In genomic region chr22:44739666-44740065, GRCh38 we compare ENCODE assay signal across 9 cellular contexts. TPM values are rescaled to one million over a fixed set of nuclear protein-coding genes. Genes with fewer than 3 reads are reported as not detected.
DNase-seq lines count a peak whose midpoint lies in the region; FAIRE-seq and TF ChIP-seq lines count a peak whose summit lies in the region.
"Not testable (repeated sequence)": the region's sequence is repeated elsewhere in the genome, so short reads cannot be mapped to it uniquely, and the experiment has no call there.
"Had no signal": no experiment of that assay in that cellular context is flagged by ENCODE, and none has a peak within 500 bp of the region (broad histone marks: within the 10 kb centered on the region; RNA-seq: fewer than 3 reads in every experiment).

No MANE protein-coding gene starts in this region.

- not testable (repeated sequence) for H2AK5ac ChIP-seq in H1 (ENCODE audit: low read depth, low read length)

- H2BK12ac ChIP-seq in H1 (ENCODE audit: low read depth, low read length): not testable (repeated sequence)

- H3K9ac ChIP-seq in astrocyte (ENCODE audit: low read length): peak overlapping the region; percentile 41
- not testable (repeated sequence) for H3K9ac ChIP-seq in H1 (replicated peaks in 1 of 4; ENCODE audit: extremely low read depth in 1 of 4, low read depth in 3 of 4, low read length in 3 of 4)

- WGBS in H1 (ENCODE audit: extremely low coverage in 1 of 2, insufficient coverage in 1 of 2, insufficient read length in 1 of 2, insufficient replicate concordance in 2 of 2, low coverage in 1 of 2, low lambda C conversion rate in 2 of 2, missing lambda C conversion rate in 1 of 2), 2 experiments: 85% methylated on average over 9 of the region's 10 CpGs; no CpG with 5 or more reads in 1 of the 2 experiments

- peaks cover 89% of the 10 kb centered on the region for H3K4me1 ChIP-seq in Caco-2
- peaks cover 16% of the 10 kb centered on the region for H3K4me1 ChIP-seq in astrocyte (ENCODE audit: insufficient read depth, low read length)
- H3K4me1 ChIP-seq in H1 (replicated peaks in 1 of 4; ENCODE audit: control insufficient read depth in 3 of 4, insufficient read depth in 4 of 4, low read length in 3 of 4): peaks cover 0 to 17% (median 12%) of the 10 kb centered on the region in 4 experiments; a peak in 5 of 7 replicates
- H3K4me1 ChIP-seq in osteoblast (ENCODE audit: insufficient read depth, low read length): not testable (repeated sequence)

- H3K36me3 ChIP-seq in Caco-2 (ENCODE audit: control insufficient read depth, insufficient read depth, low read length); astrocyte (ENCODE audit: insufficient read depth, low read length); H1 (ENCODE audit: control insufficient read depth in 2 of 4, insufficient read depth in 4 of 4, low read length in 3 of 4); osteoblast (ENCODE audit: insufficient read depth, low read length): not testable (repeated sequence)

- peaks cover 43% of the 10 kb centered on the region for H3K4me1 Mint-ChIP-seq in Caco-2 (ENCODE audit: low read depth, unreplicated experiment)
- not testable (repeated sequence) for H3K4me1 Mint-ChIP-seq in astrocyte (ENCODE audit: low read depth, unreplicated experiment)

- H4K8ac ChIP-seq in H1 (ENCODE audit: extremely low read depth, insufficient read depth, low read length): not testable (repeated sequence)

- not testable (repeated sequence) for H3K27me3 ChIP-seq in Caco-2 (replicated peaks; ENCODE audit: control insufficient read depth, insufficient read depth, low read length); astrocyte (ENCODE audit: insufficient read depth, low read length); H1 (replicated peaks in 1 of 4; ENCODE audit: control insufficient read depth in 3 of 4, extremely low read depth in 1 of 4, insufficient read depth in 3 of 4, low read length in 3 of 4)
- H3K27me3 ChIP-seq in osteoblast (ENCODE audit: insufficient read depth, low read length): peaks cover 16% of the 10 kb centered on the region

- not testable (repeated sequence) for H2AFZ ChIP-seq in astrocyte (ENCODE audit: low read depth, low read length); H1 (ENCODE audit: low read length); osteoblast (ENCODE audit: low read length)

- not testable (repeated sequence) for H3K27me3 Mint-ChIP-seq in Caco-2 (ENCODE audit: insufficient read depth, unreplicated experiment)
- peaks cover 18% of the 10 kb centered on the region for H3K27me3 Mint-ChIP-seq in astrocyte (ENCODE audit: low read depth, unreplicated experiment)

- POLR2A ChIA-PET in Caco-2 (lab: Charles Lee): not testable (repeated sequence)
- POLR2A ChIA-PET in H1 (lab: Charles Lee; ENCODE audit: partially characterized antibody): interaction anchor here (1.2 kb wide), 1 partner anchor 18 kb away, joined by 3 read pairs; no protein-coding TSS in a partner anchor

- not testable (repeated sequence) for H4K91ac ChIP-seq in H1 (replicated peaks; ENCODE audit: insufficient read length, low read length)

- peak overlapping the region; percentile 74 for H3K4me2 ChIP-seq in astrocyte (ENCODE audit: low read length)
- not testable (repeated sequence) for H3K4me2 ChIP-seq in H1 (ENCODE audit: insufficient read depth in 1 of 2, low read depth in 2 of 2, low read length in 2 of 2); osteoblast (ENCODE audit: insufficient read depth, low read length)

- not testable (repeated sequence) for H3K79me1 ChIP-seq in H1 (ENCODE audit: low read depth, low read length)

- TF ChIP-seq RAD21 in H1 (IDR thresholded peaks at IDR 0.05 in 1 of 2, conservative IDR thresholded peaks at IDR 0.05 in 1 of 2; ENCODE audit: low read depth in 2 of 2, low read length in 2 of 2): not testable (repeated sequence)

- DNase-seq in Caco-2 (peak; percentile 74 to 86), H54 (ENCODE audit: insufficient read length, low spot score) (peak; percentile 24), M059J (ENCODE audit: low read depth) (peak; percentile 51), astrocyte (ENCODE audit: low read depth) (peak; percentile 65), iris pigment epithelial cell (ENCODE audit: low read depth) (peak; percentile 64), osteoblast (ENCODE audit: insufficient read length, low spot score, missing footprints) (peak; percentile 91)
- not testable (repeated sequence) for DNase-seq in H1 (ENCODE audit: low read depth in 1 of 2, low spot score in 2 of 2)

- H3K14ac ChIP-seq in H1 (ENCODE audit: insufficient read length): not testable (repeated sequence)

- not testable (repeated sequence) for H2BK20ac ChIP-seq in H1 (ENCODE audit: low read length)

- H4K5ac ChIP-seq in H1 (ENCODE audit: insufficient read length, low read depth, low read length): not testable (repeated sequence)

- H3K9me3 ChIP-seq in Caco-2; astrocyte (ENCODE audit: insufficient read depth, low read depth, low read length); H1 (ENCODE audit: insufficient read depth in 2 of 2, low read depth in 1 of 2, low read length in 1 of 2); osteoblast (ENCODE audit: low read depth, low read length): not testable (repeated sequence)

- H3K4ac ChIP-seq in H1 (replicated peaks; ENCODE audit: insufficient read length, low read depth, low read length): not testable (repeated sequence)

- not testable (repeated sequence) for H3K23me2 ChIP-seq in H1 (ENCODE audit: low read depth, low read length)

- H3K18ac ChIP-seq in H1 (ENCODE audit: extremely low read depth, low read length): not testable (repeated sequence)

- not testable (repeated sequence) for H3K4me3 ChIP-seq in Caco-2 (ENCODE audit: low read depth, low read length); astrocyte (ENCODE audit: insufficient read depth, low read depth, low read length); H1 (ENCODE audit: extremely low read depth in 1 of 4, insufficient read depth in 2 of 4, low read depth in 3 of 4, low read length in 4 of 4); osteoblast (ENCODE audit: insufficient read depth, low read length)

- H2BK5ac ChIP-seq in H1 (ENCODE audit: low read depth, low read length): peak overlapping the region; percentile 9; the same call in 1 of the 2 replicates

- not testable (repeated sequence) for TF ChIP-seq CTCF in Caco-2 (IDR thresholded peaks at IDR 0.05; ENCODE audit: insufficient read depth in 1 of 2, low read depth in 1 of 2, low read length in 1 of 2, severe bottlenecking in 1 of 2, unreplicated experiment in 1 of 2); astrocyte (IDR thresholded peaks at IDR 0.05; ENCODE audit: insufficient read depth, low read depth, low read length); H1 (IDR thresholded peaks at IDR 0.05; ENCODE audit: control extremely low read depth in 1 of 3, insufficient read depth in 1 of 3, low read depth in 1 of 3, low read length in 3 of 3); osteoblast (IDR thresholded peaks at IDR 0.05; ENCODE audit: extremely low read depth, low read depth, low read length)

- not testable (repeated sequence) for H3K23ac ChIP-seq in H1 (ENCODE audit: insufficient read length)

- not testable (repeated sequence) for BruUV-seq in Caco-2 (replicated peaks; lab: Mats Ljungman, UMichigan)

- TF ChIP-seq POLR2A in H54 (IDR thresholded peaks at IDR 0.05; ENCODE audit: low read depth, low read length); H1 (IDR thresholded peaks at IDR 0.05; ENCODE audit: control extremely low read depth in 1 of 2, low read depth in 2 of 2, low read length in 2 of 2): not testable (repeated sequence)

- not testable (repeated sequence) for H3K56ac ChIP-seq in H1 (replicated peaks; ENCODE audit: insufficient read length, low read depth, low read length)

- CTCF ChIA-PET in Caco-2 (lab: Charles Lee): not testable (repeated sequence)
- CTCF ChIA-PET in H1 (lab: Charles Lee; ENCODE audit: partially characterized antibody): interaction anchor here (1.9 to 9.3 kb wide), 2 partner anchors 42 to 55 kb away, joined by 5 to 102 read pairs; no protein-coding TSS in a partner anchor

- TF ChIP-seq EP300 in H1 (IDR thresholded peaks at IDR 0.05; ENCODE audit: borderline replicate concordance in 1 of 2, low read depth in 2 of 2, low read length in 2 of 2): not testable (repeated sequence)

- not testable (repeated sequence) for H3K27ac ChIP-seq in astrocyte (ENCODE audit: low read depth, low read length); H1 (ENCODE audit: low read depth, low read length); osteoblast (ENCODE audit: low read depth, low read length)

- peak overlapping the region; percentile 42 for H3K4me3 Mint-ChIP-seq in Caco-2 (ENCODE audit: unreplicated experiment)
- not testable (repeated sequence) for H3K4me3 Mint-ChIP-seq in astrocyte (ENCODE audit: unreplicated experiment)

- intact Hi-C loops in Caco-2 (cut with micrococcal nuclease; ENCODE audit: unreplicated experiment): loop anchor here (2.0 to 5.0 kb wide), 2 partner anchors 37 to 52 kb away; partner anchors contain the start of gene PRR5

- not testable (repeated sequence) for H3K79me2 ChIP-seq in astrocyte (ENCODE audit: insufficient read depth, low read length); H1 (ENCODE audit: control insufficient read depth in 1 of 2, insufficient read depth in 2 of 2, low read length in 2 of 2); osteoblast (ENCODE audit: insufficient read depth, low read length)

- not testable (repeated sequence) for H4K20me1 ChIP-seq in astrocyte (ENCODE audit: insufficient read depth, low read length); H1 (replicated peaks in 1 of 2; ENCODE audit: control insufficient read depth in 1 of 2, insufficient read depth in 2 of 2, low read length in 2 of 2); osteoblast (ENCODE audit: insufficient read depth, low read length)

- not testable (repeated sequence) for H2BK120ac ChIP-seq in H1 (replicated peaks; ENCODE audit: low read depth, low read length)

- H3K36me3 Mint-ChIP-seq in Caco-2 (ENCODE audit: insufficient read depth, unreplicated experiment): peaks cover 91% of the 10 kb centered on the region
- not testable (repeated sequence) for H3K36me3 Mint-ChIP-seq in astrocyte (ENCODE audit: low read depth, unreplicated experiment)

- H3K9me3 Mint-ChIP-seq in Caco-2 (ENCODE audit: unreplicated experiment); astrocyte (ENCODE audit: unreplicated experiment): not testable (repeated sequence)

- H3K27ac Mint-ChIP-seq in Caco-2 (ENCODE audit: unreplicated experiment): peak overlapping the region; percentile 88
- H3K27ac Mint-ChIP-seq in astrocyte (ENCODE audit: unreplicated experiment): peak overlapping the region; percentile 74

- H2BK15ac ChIP-seq in H1 (ENCODE audit: low read length): not testable (repeated sequence)

- FAIRE-seq in H54 (lab: Jason Lieb, UNC); astrocyte (lab: Jason Lieb, UNC); H1 (lab: Jason Lieb, UNC): not testable (repeated sequence)

RNA-seq across cellular contexts. Expression of gene ARHGAP8, which starts 12.7 kb away (rescaled TPM):
- total RNA-seq in Caco-2 (2022): 81.5 and 90.5 TPM in 2 replicates
- total RNA-seq in M059J (2014; rRNA removed; shearing (Covaris generic)): not detected in 2 replicates
- 1.3 and 2.8 TPM in 2 replicates for total RNA-seq in astrocyte
- 47.7 and 48.7 TPM in 2 replicates for total RNA-seq in H1 (2021; fragmentation: NEBNext Ultra II Directional; extraction: Animal tissue kit (Norgen Biotek cat#: 25700))
- polyA plus RNA-seq in H1 (2011; rRNA removed): 35.6 and 55.2 TPM in 2 replicates
- polyA plus RNA-seq in H1 (2011; cell fraction: cytosol; rRNA removed): 40.7 TPM
- polyA plus RNA-seq in H1 (2011; cell fraction: nucleus; rRNA removed): 71.9 TPM
- 29.6 to 36.8 TPM (median 35.4 TPM) in 4 replicates for polyA plus RNA-seq in H1 (2012, experiment 1 of 2)
- polyA plus RNA-seq in H1 (2012, experiment 2 of 2): 25.3 TPM
- 28.1 TPM for polyA plus RNA-seq in H1 (2013, experiment 1 of 2)
- polyA plus RNA-seq in H1 (2013, experiment 2 of 2): 27.7 TPM
- polyA minus RNA-seq in H1 (2011; rRNA and poly(A)+ RNA removed): 28.4 and 34.7 TPM in 2 replicates
- 22.0 TPM for polyA minus RNA-seq in H1 (2011; cell fraction: cytosol; rRNA and poly(A)+ RNA removed)
- polyA minus RNA-seq in H1 (2011; cell fraction: nucleus; rRNA and poly(A)+ RNA removed): 33.7 TPM
- total RNA-seq in osteoblast: 0.29 and 0.36 TPM in 2 replicates
- total RNA-seq: HFFc6, LHCN-M2 had no signal

RNA-seq across cellular contexts. Expression of gene PRR5, which starts 37.7 kb away (rescaled TPM):
- total RNA-seq in Caco-2 (2022) (74.8 and 82.8 TPM in 2 replicates), astrocyte (21.3 and 23.6 TPM in 2 replicates), osteoblast (13.0 and 14.8 TPM in 2 replicates)
- total RNA-seq in M059J (2014; rRNA removed; shearing (Covaris generic)): not detected in 2 replicates
- 15.7 and 16.5 TPM in 2 replicates for total RNA-seq in H1 (2021; fragmentation: NEBNext Ultra II Directional; extraction: Animal tissue kit (Norgen Biotek cat#: 25700))
- polyA plus RNA-seq in H1 (2011; rRNA removed): 25.7 and 36.1 TPM in 2 replicates
- 21.7 TPM for polyA plus RNA-seq in H1 (2011; cell fraction: cytosol; rRNA removed)
- polyA plus RNA-seq in H1 (2011; cell fraction: nucleus; rRNA removed): 26.9 TPM
- 13.6 to 16.9 TPM (median 16.1 TPM) in 4 replicates for polyA plus RNA-seq in H1 (2012, experiment 1 of 2)
- 15.9 TPM for polyA plus RNA-seq in H1 (2012, experiment 2 of 2)
- polyA plus RNA-seq in H1 (2013, experiment 1 of 2): 8.9 TPM
- 9.8 TPM for polyA plus RNA-seq in H1 (2013, experiment 2 of 2)
- 13.3 and 16.3 TPM in 2 replicates for polyA minus RNA-seq in H1 (2011; rRNA and poly(A)+ RNA removed)
- polyA minus RNA-seq in H1 (2011; cell fraction: cytosol; rRNA and poly(A)+ RNA removed): 15.0 TPM
- 17.1 TPM for polyA minus RNA-seq in H1 (2011; cell fraction: nucleus; rRNA and poly(A)+ RNA removed)

Comparison
In these comparisons a context has a peak if more than half of its experiments do, and no peak if none do; other contexts are left out.
1. RNA of gene ARHGAP8, which starts 12.7 kb away (total RNA-seq): 81.5 to 90.5 TPM in Caco-2 and 47.7 to 48.7 TPM in H1; 1.3 to 2.8 TPM in astrocyte, 0.29 to 0.36 TPM in osteoblast and not detected in M059J; every median in the first group is over 10 times any median in the second.
2. RNA of gene PRR5, which starts 37.7 kb away (total RNA-seq): 74.8 to 82.8 TPM in Caco-2, 21.3 to 23.6 TPM in astrocyte, 15.7 to 16.5 TPM in H1 and 13.0 to 14.8 TPM in osteoblast; not detected in M059J; every median in the first group is over 10 times any median in the second.